15 cellular contexts compared by ENCODE assay signal in genomic region chr1:221697924-221698425, GRCh38. TPM values are rescaled to one million over a fixed set of nuclear protein-coding genes. Genes with fewer than 3 reads are reported as not detected.
DNase-seq lines count a peak whose midpoint lies in the region; ATAC-seq and TF ChIP-seq lines count a peak whose summit lies in the region.
"Had no signal": no experiment of that assay in that cellular context is flagged by ENCODE, and none has a peak within 500 bp of the region (broad histone marks: within the 10 kb centered on the region; RNA-seq: fewer than 3 reads in every experiment).

No MANE protein-coding gene starts in this region.

- CTCF ChIA-PET in mammary epithelial cell (lab: Charles Lee; ENCODE audit: low non-redundant PET) = no interaction called here

- peaks cover 18% of the 10 kb centered on the region for H3K36me3 ChIP-seq in mammary epithelial cell (ENCODE audit: insufficient read depth, low read length)

- no peaks in the 10 kb centered on the region for H4K20me1 ChIP-seq in mammary epithelial cell (ENCODE audit: insufficient read depth, low read length)

- TF ChIP-seq CTCF in AG09319 (IDR thresholded peaks at IDR 0.05; ENCODE audit: low read depth, low read length) (no peak), mammary epithelial cell (conservative IDR thresholded peaks at IDR 0.05 in 1 of 2, IDR thresholded peaks at IDR 0.05 in 1 of 2; ENCODE audit: extremely low read depth in 1 of 2, insufficient read depth in 1 of 2, low read depth in 1 of 2, low read length in 2 of 2) (no peak)

- H3K79me2 ChIP-seq in mammary epithelial cell (ENCODE audit: insufficient read depth, low read length) = peaks cover 19% of the 10 kb centered on the region

- H3K4me2 ChIP-seq in mammary epithelial cell (ENCODE audit: insufficient read depth, low read depth, low read length) = no peak overlapping the region

- no peak overlapping the region for H3K9ac ChIP-seq in mammary epithelial cell (ENCODE audit: insufficient read depth, low read length)

- intact Hi-C loops in mammary epithelial cell (cut with micrococcal nuclease) = no loop called here

- peaks cover 23% of the 10 kb centered on the region for H3K4me1 ChIP-seq in mammary epithelial cell (ENCODE audit: insufficient read depth, low read length)
- H3K4me1 ChIP-seq: BE2C had no signal

- BruUV-seq in mammary epithelial cell (replicated peaks; lab: Mats Ljungman, UMichigan) = no TSS peak

- WGBS in mammary epithelial cell (ENCODE audit: low coverage, missing lambda C conversion rate) = 39% methylated on average over 3 of the region's 3 CpGs

- in situ Hi-C loops in mammary epithelial cell (cut with MboI; ENCODE audit: low sequenced_read_pairs in 2 of 2) = no loop called here

- peak; percentile 27 for DNase-seq in AG09319 (ENCODE audit: extremely low read depth, low read depth)
- DNase-seq in mammary epithelial cell = peak; percentile 41
- DNase-seq in left lobe of liver (ENCODE audit: low spot score) = peak; percentile 59
- DNase-seq in NCI-H2029 (lab: John Stamatoyannopoulos, UW) = no peak
- no peak for DNase-seq in NCI-H187 (lab: John Stamatoyannopoulos, UW)
- DNase-seq: activated CD4-positive, alpha-beta T cell treated with anti-CD3 and anti-CD28 coated beads, Interleukin-2, amount 10 ng/mL, durations not matched to agents 7 days and 5 days; BE2C; dermis blood vessel endothelial cell; midbrain; NCI-H146; NCI-H69; stimulated activated CD4-positive, alpha-beta T cell treated with anti-CD3 and anti-CD28 coated beads, Interleukin-15, amount 100 ng/mL, for 24 hours had no signal

- no peak overlapping the region for H3K27ac ChIP-seq in mammary epithelial cell (ENCODE audit: insufficient read depth, low read depth, low read length)

- peak; percentile 69 for ATAC-seq in left lobe of liver
- ATAC-seq in GM21367 (IDR thresholded peaks at IDR 0.05; ENCODE audit: unreplicated experiment) = no peak
- no peak for ATAC-seq in GM19455 (IDR thresholded peaks at IDR 0.05; ENCODE audit: unreplicated experiment)

- H3K9me3 ChIP-seq in mammary epithelial cell (replicated peaks; ENCODE audit: insufficient read depth, low read length) = no peaks in the 10 kb centered on the region
- H3K9me3 ChIP-seq: BE2C had no signal

- no peak overlapping the region for H3K4me3 ChIP-seq in mammary epithelial cell (replicated peaks in 1 of 3; ENCODE audit: insufficient read depth in 1 of 3, low read depth in 2 of 3, low read length in 3 of 3)

- H3K27me3 ChIP-seq in mammary epithelial cell (ENCODE audit: insufficient read depth, low read length) = no peaks in the 10 kb centered on the region
- H3K27me3 ChIP-seq: BE2C had no signal

- dilution Hi-C loops in mammary epithelial cell (cut with HindIII; ENCODE audit: low sequenced_read_pairs) = no loop called here

- TF ChIP-seq POLR2A in GM19193 (IDR thresholded peaks at IDR 0.05; ENCODE audit: extremely low read depth, insufficient read depth, insufficient read length) = peak; percentile 11

- H2AFZ ChIP-seq in mammary epithelial cell (ENCODE audit: low read depth, low read length) = no peak overlapping the region

RNA-seq across cellular contexts. Expression of gene DUSP10, which starts 43.9 kb away (rescaled TPM):
- total RNA-seq in mammary epithelial cell (100 to 1,000 TPM in 1 of 2 donors, 10 to 100 TPM in 1; 35.4 to 118 TPM), left lobe of liver (7.4 TPM)
- 64.8 TPM for polyA plus RNA-seq in mammary epithelial cell
- polyA minus RNA-seq in mammary epithelial cell = 62.0 TPM

Comparison
In these comparisons a context has a peak if more than half of its experiments do, and no peak if none do; other contexts are left out.
1. DNase-seq: peak in AG09319 (single experiment), mammary epithelial cell (single experiment) and left lobe of liver (single experiment); none in NCI-H2029 (single experiment) and NCI-H187 (0 of 2).